24 cellular contexts compared by ENCODE assay signal in the genomic region with DNA sequence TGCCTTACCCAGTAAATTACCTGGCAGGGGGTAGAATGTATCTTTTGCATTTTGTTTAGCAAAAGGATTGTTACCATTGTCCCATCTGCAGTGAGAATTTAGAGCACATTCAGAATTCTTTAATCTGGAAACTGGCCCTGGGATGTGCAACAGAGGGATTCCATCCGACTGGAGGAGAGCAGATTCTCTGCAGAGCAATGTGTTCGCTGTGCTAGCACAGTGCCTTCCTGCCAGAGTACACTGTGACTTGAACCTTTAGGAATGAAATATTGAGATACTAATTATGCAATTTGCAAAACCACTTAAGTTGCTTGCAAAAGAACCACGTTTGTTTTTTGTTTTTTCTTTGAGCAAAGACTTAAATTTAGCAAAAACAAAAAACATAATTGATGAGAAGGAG. TPM values are rescaled to one million over a fixed set of nuclear protein-coding genes. Genes with fewer than 3 reads are reported as not detected.
"Had no signal": no experiment of that assay in that cellular context is flagged by ENCODE, and none has a peak within 500 bp of the region (broad histone marks: within the 10 kb centered on the region; RNA-seq: fewer than 3 reads in every experiment).

No MANE protein-coding gene starts in this region.

- DNase-seq: effector memory CD4-positive, alpha-beta T cell; foreskin keratinocyte; head of caudate nucleus; kidney; left cardiac atrium; mammary epithelial cell; naive thymus-derived CD4-positive, alpha-beta T cell; nephron progenitor cell; psoas muscle; retina; small intestine; stimulated activated CD4-positive, alpha-beta T cell treated with anti-CD3 and anti-CD28 coated beads, Interleukin-12 subunit alpha, Interleukin-12 subunit beta, amount 100 ng/mL, for 4 hours; stimulated activated CD4-positive, alpha-beta T cell treated with anti-CD3 and anti-CD28 coated beads, Interleukin-2, amount 100 ng/mL, for 48 hours; stimulated activated naive CD4-positive, alpha-beta T cell treated with Interleukin-2 at 50 U/mL for 16 hours; tibial artery; upper lobe of left lung had no signal

- H3K4me2 ChIP-seq: hepatocyte had no signal

- H2AFZ ChIP-seq: hepatocyte had no signal

- H3K36me3 ChIP-seq: suprapubic skin, tibial artery, upper lobe of left lung, vagina had no signal

- H3K9me3 ChIP-seq: psoas muscle, suprapubic skin, tibial artery, upper lobe of left lung, vagina had no signal

- H3K27me3 ChIP-seq: foreskin keratinocyte, hepatocyte, suprapubic skin, upper lobe of left lung, vagina had no signal

- H3K27ac ChIP-seq: foreskin keratinocyte, hepatocyte, psoas muscle, suprapubic skin, tibial artery, upper lobe of left lung, vagina had no signal

- ATAC-seq: esophagus mucosa; foreskin keratinocyte; naive thymus-derived CD4-positive, alpha-beta T cell; psoas muscle had no signal

- H3K4me1 ChIP-seq: foreskin keratinocyte, psoas muscle, tibial artery, vagina had no signal

- H3K4me3 ChIP-seq: hepatocyte, psoas muscle, suprapubic skin, tibial artery, upper lobe of left lung, vagina had no signal

RNA-seq across cellular contexts. Expression of a gene that starts 22.5 kb away (rescaled TPM):
- total RNA-seq: esophagus mucosa; foreskin keratinocyte; hepatocyte; kidney; left cardiac atrium; lower leg skin; mammary epithelial cell; mesenteric fat pad; mononuclear cell; naive thymus-derived CD4-positive, alpha-beta T cell; osteoblast; psoas muscle; suprapubic skin; upper lobe of left lung; vagina had no signal
- polyA plus RNA-seq: foreskin keratinocyte; hepatocyte; mammary epithelial cell; naive thymus-derived CD4-positive, alpha-beta T cell; psoas muscle; small intestine had no signal
